In the genomic region with DNA sequence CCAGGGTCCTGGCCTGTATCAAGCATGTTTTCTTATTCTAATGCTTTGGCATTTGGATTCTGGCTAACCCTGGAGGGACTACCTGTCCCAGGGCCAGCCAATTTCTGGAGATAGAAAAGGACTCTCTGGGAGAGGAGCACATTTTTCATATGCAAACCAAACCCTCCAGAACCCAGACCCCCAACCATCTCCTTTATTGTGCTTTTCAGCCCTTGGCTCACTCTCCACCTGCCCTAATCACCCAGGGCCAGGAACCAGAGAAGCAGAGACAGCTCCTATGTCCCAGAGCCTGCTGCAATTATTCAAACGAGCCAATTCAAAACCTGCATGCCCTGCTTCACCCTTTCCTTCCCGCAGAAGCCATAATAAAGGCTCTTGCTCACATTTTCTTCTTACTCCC, we compare ENCODE assay signal across 15 cellular contexts. TPM values are rescaled to one million over a fixed set of nuclear protein-coding genes. Genes with fewer than 3 reads are reported as not detected.
DNase-seq lines count a peak whose midpoint lies in the region; ATAC-seq and TF ChIP-seq lines count a peak whose summit lies in the region.
"Had no signal": no experiment of that assay in that cellular context is flagged by ENCODE, and none has a peak within 500 bp of the region (broad histone marks: within the 10 kb centered on the region; RNA-seq: fewer than 3 reads in every experiment).

No MANE protein-coding gene starts in this region.

- 44 to 53% (median 46%) methylated on average over 2 of the region's 2 CpGs for WGBS in heart left ventricle, 4 donors
- WGBS in SK-N-SH (ENCODE audit: low lambda C conversion rate), result 7% methylated on average over 2 of the region's 2 CpGs

- H3K27me3 ChIP-seq in left ventricle myocardium inferior (ENCODE audit: low read depth) (no peaks in the 10 kb centered on the region), heart left ventricle (no peaks in the 10 kb centered on the region), iPS-20b (ENCODE audit: insufficient read depth, low read length) (no peaks in the 10 kb centered on the region), PC-3 (ENCODE audit: low read length) (0 out of 2 replicates have a peak, but pooled peaks cover 8% of the 10 kb centered on the region), SK-N-SH (ENCODE audit: insufficient read depth) (no peaks in the 10 kb centered on the region)

- H3K9me3 ChIP-seq in left ventricle myocardium inferior (replicated peaks) (no peaks in the 10 kb centered on the region), heart left ventricle (no peaks in the 10 kb centered on the region), iPS-20b (ENCODE audit: insufficient read depth, low read depth, low read length) (no peaks in the 10 kb centered on the region), PC-3 (ENCODE audit: low read length) (no peaks in the 10 kb centered on the region), SK-N-SH (no peaks in the 10 kb centered on the region)
- H3K9me3 ChIP-seq: HAP-1 had no signal

- TF ChIP-seq CTCF in left ventricle myocardium inferior (IDR thresholded peaks at IDR 0.05; ENCODE audit: borderline replicate concordance) (no peak), heart left ventricle (IDR thresholded peaks at IDR 0.05) (no peak), type B pancreatic cell (conservative IDR thresholded peaks at IDR 0.05) (no peak), PC-3 (conservative IDR thresholded peaks at IDR 0.05; ENCODE audit: low read depth, low read length) (no peak), SK-N-SH (IDR thresholded peaks at IDR 0.05) (no peak)

- no peaks in the 10 kb centered on the region for H3K79me2 ChIP-seq in PC-3 (ENCODE audit: low read length)
- no peaks in the 10 kb centered on the region for H3K79me2 ChIP-seq in SK-N-SH (ENCODE audit: insufficient read depth)

- CTCF ChIA-PET in PC-3 (lab: Charles Lee), result no interaction called here
- CTCF ChIA-PET in SK-N-SH (lab: Yijun Ruan, JAX), result interaction anchor here (0.6 kb wide), 1 partner anchor 13 kb away, joined by 4 read pairs; no protein-coding TSS in a partner anchor

- H3K4me3 ChIP-seq in left ventricle myocardium inferior (no peak overlapping the region), heart left ventricle (no peak overlapping the region), iPS-20b (ENCODE audit: low read length) (peak overlapping the region; percentile 11; the same call in 1 of the 2 replicates), PC-3 (ENCODE audit: low read length) (no peak overlapping the region), SK-N-SH (ENCODE audit: low read depth in 2 of 2, low read length in 1 of 2) (no peak overlapping the region)
- H3K4me3 ChIP-seq: HAP-1 had no signal

- no peaks in the 10 kb centered on the region for H3K9me3 Mint-ChIP-seq in type B pancreatic cell

- H3K36me3 Mint-ChIP-seq in type B pancreatic cell, result no peaks in the 10 kb centered on the region

- no TSS peak for BruUV-seq in PC-3 (replicated peaks; lab: Mats Ljungman, UMichigan)

- DNase-seq in left ventricle myocardium inferior, result no peak
- DNase-seq in heart left ventricle, result no peak
- DNase-seq in NCI-H526 treated with DMSO at 0.1 percent for 48 hours (lab: John Stamatoyannopoulos, UW), result peak; percentile 68
- DNase-seq in type B pancreatic cell (ENCODE audit: extremely low spot score, unreplicated experiment), result no peak
- DNase-seq in PC-3, result no peak
- no peak for DNase-seq in SK-N-SH
- DNase-seq in NCI-H1436 (lab: John Stamatoyannopoulos, UW), result no peak
- DNase-seq: NCI-H2081 treated with DMSO at 0.1 percent for 48 hours, NCI-H446, NCI-H82, SHP77 treated with DMSO at 0.1 percent for 48 hours had no signal

- H3K9me2 ChIP-seq in PC-3 (replicated peaks; ENCODE audit: low read length) (no peaks in the 10 kb centered on the region), SK-N-SH (no peaks in the 10 kb centered on the region)

- H4K20me1 ChIP-seq in PC-3 (ENCODE audit: low read length) (no peaks in the 10 kb centered on the region), SK-N-SH (ENCODE audit: insufficient read depth) (no peaks in the 10 kb centered on the region)

- H3K4me1 ChIP-seq in left ventricle myocardium inferior (peaks cover 52% of the 10 kb centered on the region), heart left ventricle (peaks cover 0 to 44% (median 28%) of the 10 kb centered on the region in 12 donors), iPS-20b (ENCODE audit: insufficient read depth, low read length) (peaks cover 25% of the 10 kb centered on the region; the same call in 1 of the 2 replicates), PC-3 (ENCODE audit: insufficient read depth, low read length) (no peaks in the 10 kb centered on the region), SK-N-SH (ENCODE audit: control insufficient read depth in 1 of 2, insufficient read depth in 2 of 2, low read depth in 1 of 2, low read length in 1 of 2) (peaks cover 0 to 12% of the 10 kb centered on the region in 2 experiments; a peak in 1 of 4 replicates)
- H3K4me1 ChIP-seq: HAP-1 had no signal

- no peak for ATAC-seq in heart left ventricle
- ATAC-seq in PC-3, result no peak

- H3K4me3 Mint-ChIP-seq in type B pancreatic cell, result no peak overlapping the region

- POLR2A ChIA-PET in PC-3 (lab: Charles Lee; ENCODE audit: unreplicated experiment) (no interaction called here), SK-N-SH (lab: Yijun Ruan, JAX) (no interaction called here)

- H3K4me1 Mint-ChIP-seq in type B pancreatic cell (ENCODE audit: unreplicated experiment), result peaks cover 14% of the 10 kb centered on the region

- H3K27ac ChIP-seq in left ventricle myocardium inferior (replicated peaks) (peak overlapping the region; percentile 85), heart left ventricle (peak overlapping the region in 4 of 12 donors; percentile 66 to 88 (median 78)), iPS-20b (ENCODE audit: low read length) (peak overlapping the region; percentile 35), PC-3 (ENCODE audit: low read length) (no peak overlapping the region), SK-N-SH (ENCODE audit: low read depth in 2 of 2, low read length in 1 of 2) (no peak overlapping the region)
- H3K27ac ChIP-seq: C4-2B had no signal

- no peaks in the 10 kb centered on the region for H3K27me3 Mint-ChIP-seq in type B pancreatic cell

- H3F3A ChIP-seq in PC-3 (ENCODE audit: low read length, unreplicated experiment) (no peaks in the 10 kb centered on the region), SK-N-SH (replicated peaks; ENCODE audit: insufficient read depth) (no peaks in the 10 kb centered on the region)

- TF ChIP-seq RAD21 in SK-N-SH (IDR thresholded peaks at IDR 0.05; ENCODE audit: low read length), result no peak

- H2AFZ ChIP-seq in PC-3 (ENCODE audit: low read length) (no peak overlapping the region), SK-N-SH (ENCODE audit: low read depth) (no peak overlapping the region)

- H3K4me2 ChIP-seq in PC-3 (ENCODE audit: low read length), result no peak overlapping the region
- H3K4me2 ChIP-seq in SK-N-SH, result no peak overlapping the region

- H3K9ac ChIP-seq in iPS-20b (ENCODE audit: low read depth, low read length), result no peak overlapping the region; the same call in 1 of the 2 replicates
- no peak overlapping the region for H3K9ac ChIP-seq in PC-3 (ENCODE audit: low read length)
- H3K9ac ChIP-seq in SK-N-SH, result no peak overlapping the region

- H3K36me3 ChIP-seq in left ventricle myocardium inferior (no peaks in the 10 kb centered on the region), heart left ventricle (no peaks in the 10 kb centered on the region), iPS-20b (ENCODE audit: insufficient read depth, low read depth, low read length) (no peaks in the 10 kb centered on the region), PC-3 (ENCODE audit: low read depth, low read length) (no peaks in the 10 kb centered on the region), SK-N-SH (replicated peaks in 1 of 2; ENCODE audit: control insufficient read depth in 1 of 2, insufficient read depth in 2 of 2, low read length in 1 of 2) (no peaks in the 10 kb centered on the region)
- H3K36me3 ChIP-seq: HAP-1 had no signal

- H3K27ac Mint-ChIP-seq in type B pancreatic cell, result peak overlapping the region; percentile 61

- intact Hi-C loops in left ventricle myocardium inferior (cut with micrococcal nuclease) (no loop called here), heart left ventricle (cut with DNase I) (loop anchor here in 3 of 10 donors (10.0 kb wide), 3 partner anchors 88 to 212 kb away; no protein-coding TSS in a partner anchor), PC-3 (cut with micrococcal nuclease) (no loop called here)

- no peak for TF ChIP-seq POLR2A in heart left ventricle (IDR thresholded peaks at IDR 0.05)

- TF ChIP-seq EP300 in SK-N-SH (IDR thresholded peaks at IDR 0.05; ENCODE audit: borderline replicate concordance in 1 of 2, low read depth in 1 of 2, low read length in 1 of 2), result no peak

TF ChIP-seq in SK-N-SH, 30 proteins besides CTCF, POLR2A, EP300 and RAD21 (continues in another document):
- no peak for TF ChIP-seq RCOR1 (IDR thresholded peaks at IDR 0.05; ENCODE audit: low read length)
- TF ChIP-seq SMC3 (IDR thresholded peaks at IDR 0.05; ENCODE audit: low read depth, low read length), result no peak
- TF ChIP-seq JUND (IDR thresholded peaks at IDR 0.05), result no peak
- no peak for TF ChIP-seq IRF3 (IDR thresholded peaks at IDR 0.05; ENCODE audit: low read depth, low read length)
- no peak for TF ChIP-seq MEF2A (IDR thresholded peaks at IDR 0.05; ENCODE audit: borderline replicate concordance, low read depth)
- no peak for TF ChIP-seq MAX (IDR thresholded peaks at IDR 0.05; ENCODE audit: low read depth)
- no peak for TF ChIP-seq GABPA (IDR thresholded peaks at IDR 0.05; ENCODE audit: low read depth)
- TF ChIP-seq MXI1 (IDR thresholded peaks at IDR 0.05; ENCODE audit: low read depth, low read length), result no peak
- no peak for TF ChIP-seq NFIC (IDR thresholded peaks at IDR 0.05; ENCODE audit: borderline replicate concordance)

RNA-seq across cellular contexts. Expression of gene HSPB8, which starts 23.8 kb away (rescaled TPM):
- total RNA-seq in left ventricle myocardium inferior (512 TPM), heart left ventricle (100 to 1,000 TPM; 417 to 662 (median 558) TPM), type B pancreatic cell (ENCODE audit: low replicate concordance) (17.0 and 41.4 TPM in 2 replicates), PC-3 (2014; rRNA removed) (8.4 and 11.4 TPM in 2 replicates)
- polyA plus RNA-seq in heart left ventricle (100 to 1,000 TPM; 446 to 523 TPM), SK-N-SH (2012; rRNA removed) (1.2 and 1.6 TPM in 2 replicates)
- polyA plus RNA-seq in SK-N-SH (2012; cell fraction: cytosol; rRNA removed), result 0.84 and 1.2 TPM in 2 replicates
- 1.2 and 1.7 TPM in 2 replicates for polyA plus RNA-seq in SK-N-SH (2012; cell fraction: nucleus; rRNA removed)
- total RNA-seq: T-helper 1 cell treated with Interleukin-12 subunit alpha and Interleukin-12 subunit beta and Interleukin-4 antibody, amounts not matched to agents 30 ng/mL and 1 ng/mL, for 36 hours had no signal

Comparison
In these comparisons a context has a peak if more than half of its experiments do, and no peak if none do; other contexts are left out.
1. H3K27ac ChIP-seq: peak in left ventricle myocardium inferior (single experiment) and iPS-20b (single experiment); none in PC-3 (single experiment) and SK-N-SH (0 of 2).